Comparison of ENCODE assay signal across 26 cellular contexts in genomic region chr20:62507323-62507722, GRCh38. TPM values are rescaled to one million over a fixed set of nuclear protein-coding genes. Genes with fewer than 3 reads are reported as not detected.
"Had no signal": no experiment of that assay in that cellular context is flagged by ENCODE, and none has a peak within 500 bp of the region (broad histone marks: within the 10 kb centered on the region; RNA-seq: fewer than 3 reads in every experiment).

No MANE protein-coding gene starts in this region.

- H3K4me3 ChIP-seq: breast epithelium, heart right ventricle, pancreas, tibial nerve had no signal

- H3K9me3 ChIP-seq: breast epithelium, heart right ventricle, pancreas, tibial nerve had no signal

- H3K36me3 ChIP-seq: breast epithelium, heart right ventricle, pancreas, tibial nerve had no signal

- H3K27me3 ChIP-seq: pancreas had no signal

- H3K4me1 ChIP-seq: breast epithelium, pancreas, tibial nerve had no signal

- ATAC-seq: activated CD8-positive, alpha-beta memory T cell treated with anti-CD3 and anti-CD28 coated beads, Interleukin-2, amount 10 ng/mL, durations not matched to agents 7 days and 5 days; activated CD8-positive, alpha-beta T cell treated with anti-CD3 and anti-CD28 coated beads, Interleukin-2, amount 10 ng/mL, durations not matched to agents 7 days and 5 days; esophagus mucosa; heart right ventricle; pancreas; right cardiac atrium had no signal

- FAIRE-seq: pancreas, TTC549 had no signal

- DNase-seq: activated B cell treated with CpG ODN at 0.5 μM for 24 hours; activated CD4-positive, alpha-beta T cell treated with anti-CD3 and anti-CD28 coated beads, Interleukin-2, amount 50 U/mL, for 1 hour; activated CD8-positive, alpha-beta memory T cell treated with anti-CD3 and anti-CD28 coated beads, Interleukin-2, amount 10 ng/mL, durations not matched to agents 7 days and 5 days; activated CD8-positive, alpha-beta T cell treated with anti-CD3 and anti-CD28 coated beads, Interleukin-2, amount 10 ng/mL, durations not matched to agents 7 days and 5 days; activated naive CD4-positive, alpha-beta T cell; activated T-cell treated with anti-CD3 and anti-CD28 coated beads, Interleukin-2, amount 50 U/mL, for 48 hours; endodermal cell; foreskin fibroblast; kidney glomerular epithelial cell; mammary epithelial cell; naive B cell; nephron progenitor cell; pancreas; right cardiac atrium; stimulated activated CD4-positive, alpha-beta T cell treated with anti-CD3 and anti-CD28 coated beads, Interleukin-2, amount 100 ng/mL, for 48 hours; stimulated activated naive CD4-positive, alpha-beta T cell treated with Interleukin-2 at 50 U/mL for 16 hours; T-helper 9 cell had no signal

- H3K27ac ChIP-seq: breast epithelium, heart right ventricle, pancreas, tibial nerve had no signal

RNA-seq across cellular contexts. Expression of gene GATA5, which starts 31.5 kb away (rescaled TPM):
- total RNA-seq: activated B cell treated with CpG ODN at 0.5 μM for 24 hours; activated CD8-positive, alpha-beta memory T cell treated with anti-CD3 and anti-CD28 coated beads, Interleukin-2, amount 10 ng/mL, durations not matched to agents 7 days and 5 days; activated CD8-positive, alpha-beta T cell treated with anti-CD3 and anti-CD28 coated beads, Interleukin-2, amount 10 ng/mL, durations not matched to agents 7 days and 5 days; activated naive CD4-positive, alpha-beta T cell treated with anti-CD3 and anti-CD28 coated beads, Interleukin-2, amount 50 U/mL, for 72 hours; activated T-helper 2 cell treated with anti-CD3 and anti-CD28 coated beads, Interferon-gamma antibody, Interleukin-2, Interleukin-4, amounts not matched to agents 10 μg/mL and 5 μg/mL and 100 μg/mL, durations not matched to agents 14 hours and 24 hours and 36 hours; esophagus mucosa; mammary epithelial cell; T-helper 1 cell treated with Interleukin-12 subunit alpha and Interleukin-12 subunit beta and Interleukin-4 antibody, amounts not matched to agents 30 ng/mL and 1 ng/mL, for 36 hours; temporal lobe had no signal
- polyA plus RNA-seq: mammary epithelial cell had no signal
